18 cellular contexts compared by ENCODE assay signal in the genomic region with DNA sequence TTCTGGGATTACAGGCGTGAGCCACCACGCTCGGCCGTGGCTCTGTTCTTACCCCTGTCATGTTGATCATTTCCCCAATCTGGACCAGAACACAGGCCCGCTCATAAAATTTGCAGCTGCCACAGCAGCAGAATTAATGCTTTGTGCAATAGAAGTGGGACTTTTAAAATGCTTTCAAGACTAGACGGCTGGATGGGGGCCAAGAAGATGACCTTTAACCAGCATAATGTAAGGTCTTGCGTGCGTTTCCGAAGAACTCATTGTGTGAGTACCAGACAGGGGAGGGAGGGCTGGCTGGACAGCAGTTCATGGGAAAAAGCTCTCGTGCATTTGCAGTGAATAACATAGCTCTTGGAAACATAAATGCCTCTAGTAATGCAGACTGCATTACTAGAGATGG. TPM values are rescaled to one million over a fixed set of nuclear protein-coding genes. Genes with fewer than 3 reads are reported as not detected.
DNase-seq lines count a peak whose midpoint lies in the region; ATAC-seq, FAIRE-seq and TF ChIP-seq lines count a peak whose summit lies in the region.
"Had no signal": no experiment of that assay in that cellular context is flagged by ENCODE, and none has a peak within 500 bp of the region (broad histone marks: within the 10 kb centered on the region; RNA-seq: fewer than 3 reads in every experiment).

No MANE protein-coding gene starts in this region.

- peaks cover 12% of the 10 kb centered on the region for H3K4me1 Mint-ChIP-seq in type B pancreatic cell (ENCODE audit: unreplicated experiment)

- H3K27ac ChIP-seq in HepG2 (ENCODE audit: extremely low read length, insufficient read depth, low read length) (no peak overlapping the region), right lobe of liver (no peak overlapping the region)
- H3K27ac ChIP-seq: spleen had no signal

- no peaks in the 10 kb centered on the region for H3K9me3 Mint-ChIP-seq in type B pancreatic cell
- H3K9me3 Mint-ChIP-seq: activated T-cell treated with anti-CD3 and anti-CD28 coated beads, Interleukin-2, amount 50 U/mL, for 72 hours; H9 had no signal

- H3K79me2 ChIP-seq in HepG2 (ENCODE audit: insufficient read depth, low read length) = no peaks in the 10 kb centered on the region

- in situ Hi-C loops in HepG2 (cut with HindIII; ENCODE audit: extremely low pct_ligation_motif_present, low pct_unique_long_range_greater_than_20kb) = loop anchor here (5.0 to 10.0 kb wide), 2 partner anchors 55 to 78 kb away; partner anchors contain the start of gene NR6A1

- TF ChIP-seq EP300 in HepG2 (IDR thresholded peaks at IDR 0.05; ENCODE audit: low read depth in 2 of 2, low read length in 2 of 2) = no peak
- TF ChIP-seq EP300 in HepG2 (CRISPR knock-in tag; IDR thresholded peaks at IDR 0.05; ENCODE audit: borderline replicate concordance) = no peak

- H2AFZ ChIP-seq in HepG2 (ENCODE audit: low read length) = no peak overlapping the region

- no peak overlapping the region for H3K4me3 ChIP-seq in HepG2 (replicated peaks in 1 of 3; ENCODE audit: insufficient read depth in 1 of 3, low read depth in 2 of 3, low read length in 3 of 3)
- H3K4me3 ChIP-seq in right lobe of liver = no peak overlapping the region
- no peak overlapping the region for H3K4me3 ChIP-seq in bronchial epithelial cell (ENCODE audit: low read depth, low read length)
- H3K4me3 ChIP-seq: spleen had no signal

- no peaks in the 10 kb centered on the region for H3K36me3 ChIP-seq in HepG2 (replicated peaks in 1 of 2; ENCODE audit: control insufficient read depth in 1 of 2, insufficient read depth in 2 of 2, low read length in 2 of 2)
- H3K36me3 ChIP-seq in right lobe of liver = no peaks in the 10 kb centered on the region
- no peaks in the 10 kb centered on the region for H3K36me3 ChIP-seq in bronchial epithelial cell (ENCODE audit: control insufficient read depth, insufficient read depth, low read length)
- H3K36me3 ChIP-seq: spleen had no signal

- H3K4me1 ChIP-seq in HepG2 (ENCODE audit: insufficient read depth, low read length) = peaks cover 56% of the 10 kb centered on the region
- peaks cover 0 to 3% (median 0%) of the 10 kb centered on the region in 4 donors for H3K4me1 ChIP-seq in right lobe of liver

- H3K36me3 Mint-ChIP-seq in type B pancreatic cell = no peaks in the 10 kb centered on the region

- no peak overlapping the region for H3K9ac ChIP-seq in HepG2 (ENCODE audit: insufficient read depth, low read depth, low read length)

- H3K27ac Mint-ChIP-seq in type B pancreatic cell = peak overlapping the region; percentile 8
- H3K27ac Mint-ChIP-seq: activated T-cell treated with anti-CD3 and anti-CD28 coated beads, Interleukin-2, amount 50 U/mL, for 72 hours; H9 had no signal

- FAIRE-seq in HepG2 (lab: Jason Lieb, UNC) = peak; percentile 64
- FAIRE-seq in bronchial epithelial cell (lab: Jason Lieb, UNC) = peak; percentile 23

- no TSS peak for BruUV-seq in HepG2 (replicated peaks; lab: Mats Ljungman, UMichigan)

- CTCF ChIA-PET in HepG2 (lab: Yijun Ruan, JAX; ENCODE audit: low intra/inter-chr PET ratio, low total read pairs) = interaction anchor here (1.7 kb wide), 1 partner anchor 9 kb away, joined by 3 read pairs; no protein-coding TSS in a partner anchor

- TF ChIP-seq RAD21 in HepG2 (CRISPR knock-in tag; IDR thresholded peaks at IDR 0.05) = no peak

- H3K4me3 Mint-ChIP-seq in type B pancreatic cell = peak overlapping the region; percentile 39
- H3K4me3 Mint-ChIP-seq: activated T-cell treated with anti-CD3 and anti-CD28 coated beads, Interleukin-2, amount 50 U/mL, for 72 hours; H9 had no signal

- POLR2A ChIA-PET in HepG2 (lab: Yijun Ruan, JAX) = no interaction called here

- ATAC-seq in HepG2 (no peak), right lobe of liver (no peak), HG03342 (IDR thresholded peaks at IDR 0.05; ENCODE audit: unreplicated experiment) (no peak), GM21515 (IDR thresholded peaks at IDR 0.05; ENCODE audit: unreplicated experiment) (no peak), HG02884 (IDR thresholded peaks at IDR 0.05; ENCODE audit: unreplicated experiment) (no peak)
- ATAC-seq: activated T-cell treated with anti-CD3 and anti-CD28 coated beads, Interleukin-2, amount 50 U/mL, for 72 hours had no signal

- no peak for TF ChIP-seq POLR2A in HepG2 (IDR thresholded peaks at IDR 0.05; ENCODE audit: insufficient read depth in 1 of 2, low read depth in 2 of 2, low read length in 2 of 2)
- no peak for TF ChIP-seq POLR2A in right lobe of liver (IDR thresholded peaks at IDR 0.05)

- no peaks in the 10 kb centered on the region for H4K20me1 ChIP-seq in HepG2 (ENCODE audit: insufficient read depth, low read length)

- H3K27me3 Mint-ChIP-seq in type B pancreatic cell = peaks cover 3% of the 10 kb centered on the region

- H3K4me2 ChIP-seq in HepG2 (ENCODE audit: low read depth, low read length) = peak overlapping the region; percentile 36; the same call in 1 of the 2 replicates

- DNase-seq in HepG2 (ENCODE audit: low spot score) (peak; percentile 74), right lobe of liver (no peak), bronchial epithelial cell (ENCODE audit: low read depth) (no peak), left kidney (ENCODE audit: low read depth, low spot score) (peak; percentile 53), type B pancreatic cell (ENCODE audit: extremely low spot score, unreplicated experiment) (no peak)
- DNase-seq: activated CD4-positive, alpha-beta T cell treated with anti-CD3 and anti-CD28 coated beads, Interleukin-2, amount 50 U/mL, for 4 hours; activated T-cell treated with anti-CD3 and anti-CD28 coated beads, Interleukin-2, amount 50 U/mL, for 72 hours; H9; Kasumi-1; kidney glomerular epithelial cell; NCI-H187 treated with DMSO at 0.1 percent for 48 hours; NCI-H774; spleen had no signal

- WGBS in HepG2 (ENCODE audit: low lambda C conversion rate) = 1% methylated on average over 10 of the region's 10 CpGs
- WGBS in right lobe of liver (ENCODE audit: insufficient coverage, low coverage, low lambda C conversion rate, missing lambda C conversion rate) = 14% methylated on average over 6 of the region's 10 CpGs

- H3K27me3 ChIP-seq in HepG2 (ENCODE audit: control insufficient read depth in 1 of 2, insufficient read depth in 2 of 2, low read length in 2 of 2) = no peaks in the 10 kb centered on the region; a peak in 2 of 5 replicates
- no peaks in the 10 kb centered on the region for H3K27me3 ChIP-seq in right lobe of liver
- no peaks in the 10 kb centered on the region for H3K27me3 ChIP-seq in bronchial epithelial cell (ENCODE audit: control insufficient read depth, insufficient read depth, low read length)
- H3K27me3 ChIP-seq: spleen had no signal

- TF ChIP-seq CTCF in HepG2 (CRISPR knock-in tag; IDR thresholded peaks at IDR 0.05) (no peak), right lobe of liver (IDR thresholded peaks at IDR 0.05) (no peak), bronchial epithelial cell (IDR thresholded peaks at IDR 0.05; ENCODE audit: insufficient read depth, low read length, severe bottlenecking) (no peak), type B pancreatic cell (conservative IDR thresholded peaks at IDR 0.05) (no peak)

- intact Hi-C loops in HepG2 (cut with micrococcal nuclease; ENCODE audit: unreplicated experiment) (no loop called here), right lobe of liver (cut with DNase I) (loop anchor here (5.0 kb wide), 1 partner anchor 72 kb away; the partner anchor contains the start of gene OLFML2A (in 2 of the 2))

- no peaks in the 10 kb centered on the region for H3K9me3 ChIP-seq in HepG2 (ENCODE audit: low read length)
- H3K9me3 ChIP-seq in right lobe of liver = no peaks in the 10 kb centered on the region
- H3K9me3 ChIP-seq: spleen had no signal

RNA-seq across cellular contexts. Expression of gene WDR38, which starts 3.5 kb away (rescaled TPM):
- total RNA-seq in HepG2 (2016; rRNA removed; fragmentation: Illumina TruSeq; extraction: Trizol) (not detected in 2 replicates), right lobe of liver (not detected), bronchial epithelial cell (not detected in 2 replicates), type B pancreatic cell (ENCODE audit: low replicate concordance) (0.75 TPM in 1 of 2 replicates, not detected in the other)
- not detected in 2 replicates for total RNA-seq in HepG2 (2016; cell fraction: cytosol; rRNA removed; fragmentation: Illumina TruSeq; extraction: Trizol; ENCODE audit: low read depth)
- not detected in 2 replicates for total RNA-seq in HepG2 (2016; cell fraction: insoluble cytoplasmic fraction; rRNA removed; fragmentation: Illumina TruSeq; extraction: Trizol)
- not detected in 2 replicates for total RNA-seq in HepG2 (2016; cell fraction: membrane; rRNA removed; fragmentation: Illumina TruSeq; extraction: Trizol)
- total RNA-seq in HepG2 (2016; cell fraction: nucleus; rRNA removed; fragmentation: Illumina TruSeq; extraction: Trizol) = not detected in 2 replicates
- polyA plus RNA-seq in HepG2 (2011; rRNA removed) = not detected in 2 replicates
- not detected in 2 replicates for polyA plus RNA-seq in HepG2 (2011; cell fraction: cytosol; rRNA removed)
- polyA plus RNA-seq in HepG2 (2011; cell fraction: nucleus; rRNA removed) = not detected in 2 replicates
- polyA plus RNA-seq in HepG2 (2012) = 0.11 TPM in 1 of 2 replicates, not detected in the other
- not detected in 2 replicates for polyA plus RNA-seq in HepG2 (2016; cell fraction: cytosol; fragmentation: Illumina TruSeq; extraction: Trizol; ENCODE audit: low read depth)
- not detected in 2 replicates for polyA plus RNA-seq in HepG2 (2016; cell fraction: insoluble cytoplasmic fraction; fragmentation: Illumina TruSeq; extraction: Trizol; ENCODE audit: low read depth)
- not detected in 2 replicates for polyA plus RNA-seq in HepG2 (2016; cell fraction: membrane; fragmentation: Illumina TruSeq; extraction: Trizol; ENCODE audit: low read depth)
- polyA plus RNA-seq in HepG2 (2016; cell fraction: nucleus; fragmentation: Illumina TruSeq; extraction: Trizol; ENCODE audit: insufficient read depth, low read depth) = not detected in 2 replicates
- polyA minus RNA-seq in HepG2 (2011; rRNA and poly(A)+ RNA removed; ENCODE audit: low replicate concordance) = not detected in 2 replicates
- not detected in 2 replicates for polyA minus RNA-seq in HepG2 (2011; cell fraction: cytosol; rRNA and poly(A)+ RNA removed)
- not detected in 2 replicates for polyA minus RNA-seq in HepG2 (2011; cell fraction: nucleus; rRNA and poly(A)+ RNA removed)
- total RNA-seq: activated T-cell treated with anti-CD3 and anti-CD28 coated beads, Interleukin-2, amount 50 U/mL, for 72 hours; H9; spleen; subcutaneous adipose tissue had no signal
- polyA plus RNA-seq: adipose tissue, spleen had no signal

RNA-seq across cellular contexts. Expression of gene RPL35, which starts 12.0 kb away (rescaled TPM):
- total RNA-seq in HepG2 (2016; rRNA removed; fragmentation: Illumina TruSeq; extraction: Trizol) = 2,153 and 2,627 TPM in 2 replicates
- total RNA-seq in HepG2 (2016; cell fraction: cytosol; rRNA removed; fragmentation: Illumina TruSeq; extraction: Trizol; ENCODE audit: low read depth) = 3,385 and 3,407 TPM in 2 replicates
- total RNA-seq in HepG2 (2016; cell fraction: insoluble cytoplasmic fraction; rRNA removed; fragmentation: Illumina TruSeq; extraction: Trizol) = 2,139 and 2,989 TPM in 2 replicates
- total RNA-seq in HepG2 (2016; cell fraction: membrane; rRNA removed; fragmentation: Illumina TruSeq; extraction: Trizol) = 3,807 and 4,143 TPM in 2 replicates
- 683 and 708 TPM in 2 replicates for total RNA-seq in HepG2 (2016; cell fraction: nucleus; rRNA removed; fragmentation: Illumina TruSeq; extraction: Trizol)
- polyA plus RNA-seq in HepG2 (2011; rRNA removed) = 2,935 and 3,116 TPM in 2 replicates
- polyA plus RNA-seq in HepG2 (2011; cell fraction: cytosol; rRNA removed) = 2,953 and 3,054 TPM in 2 replicates
- polyA plus RNA-seq in HepG2 (2011; cell fraction: nucleus; rRNA removed) = 616 and 803 TPM in 2 replicates
- polyA plus RNA-seq in HepG2 (2012) = 2,083 and 2,112 TPM in 2 replicates
- polyA plus RNA-seq in HepG2 (2016; cell fraction: cytosol; fragmentation: Illumina TruSeq; extraction: Trizol; ENCODE audit: low read depth) = 3,684 and 3,704 TPM in 2 replicates
- 2,597 and 2,813 TPM in 2 replicates for polyA plus RNA-seq in HepG2 (2016; cell fraction: insoluble cytoplasmic fraction; fragmentation: Illumina TruSeq; extraction: Trizol; ENCODE audit: low read depth)
- polyA plus RNA-seq in HepG2 (2016; cell fraction: membrane; fragmentation: Illumina TruSeq; extraction: Trizol; ENCODE audit: low read depth) = 3,334 and 3,770 TPM in 2 replicates
- 1,227 and 1,286 TPM in 2 replicates for polyA plus RNA-seq in HepG2 (2016; cell fraction: nucleus; fragmentation: Illumina TruSeq; extraction: Trizol; ENCODE audit: insufficient read depth, low read depth)
- polyA minus RNA-seq in HepG2 (2011; rRNA and poly(A)+ RNA removed; ENCODE audit: low replicate concordance) = 387 and 1,363 TPM in 2 replicates
- polyA minus RNA-seq in HepG2 (2011; cell fraction: cytosol; rRNA and poly(A)+ RNA removed) = 205 and 223 TPM in 2 replicates
- 118 and 163 TPM in 2 replicates for polyA minus RNA-seq in HepG2 (2011; cell fraction: nucleus; rRNA and poly(A)+ RNA removed)
- total RNA-seq in right lobe of liver = 1,000 to 10,000 TPM in 2 of 6 experiments, 100 to 1,000 TPM in 4; 372 to 1,299 (median 414) TPM
- 3,172 and 3,391 TPM in 2 replicates for total RNA-seq in bronchial epithelial cell
- 1,370 and 1,381 TPM in 2 replicates for total RNA-seq in type B pancreatic cell (ENCODE audit: low replicate concordance)

RNA-seq across cellular contexts. Expression of gene ARPC5L, which starts 12.1 kb away (rescaled TPM):
- total RNA-seq in HepG2 (2016; rRNA removed; fragmentation: Illumina TruSeq; extraction: Trizol) (33.8 and 35.4 TPM in 2 replicates), right lobe of liver (10 to 100 TPM; 15.2 to 25.7 (median 20.6) TPM), bronchial epithelial cell (30.3 and 49.2 TPM in 2 replicates), type B pancreatic cell (ENCODE audit: low replicate concordance) (37.9 and 38.9 TPM in 2 replicates)
- total RNA-seq in HepG2 (2016; cell fraction: cytosol; rRNA removed; fragmentation: Illumina TruSeq; extraction: Trizol; ENCODE audit: low read depth) = 21.4 and 25.6 TPM in 2 replicates
- 32.9 and 34.8 TPM in 2 replicates for total RNA-seq in HepG2 (2016; cell fraction: insoluble cytoplasmic fraction; rRNA removed; fragmentation: Illumina TruSeq; extraction: Trizol)
- total RNA-seq in HepG2 (2016; cell fraction: membrane; rRNA removed; fragmentation: Illumina TruSeq; extraction: Trizol) = 37.4 and 43.6 TPM in 2 replicates
- total RNA-seq in HepG2 (2016; cell fraction: nucleus; rRNA removed; fragmentation: Illumina TruSeq; extraction: Trizol) = 17.1 and 19.2 TPM in 2 replicates
- polyA plus RNA-seq in HepG2 (2011; rRNA removed) = 23.6 and 29.9 TPM in 2 replicates
- 24.8 and 25.8 TPM in 2 replicates for polyA plus RNA-seq in HepG2 (2011; cell fraction: cytosol; rRNA removed)
- polyA plus RNA-seq in HepG2 (2011; cell fraction: nucleus; rRNA removed) = 14.2 and 16.9 TPM in 2 replicates
- polyA plus RNA-seq in HepG2 (2012) = 23.8 and 28.3 TPM in 2 replicates
- 38.1 and 45.8 TPM in 2 replicates for polyA plus RNA-seq in HepG2 (2016; cell fraction: cytosol; fragmentation: Illumina TruSeq; extraction: Trizol; ENCODE audit: low read depth)
- 52.1 and 52.2 TPM in 2 replicates for polyA plus RNA-seq in HepG2 (2016; cell fraction: insoluble cytoplasmic fraction; fragmentation: Illumina TruSeq; extraction: Trizol; ENCODE audit: low read depth)
- 48.0 and 55.5 TPM in 2 replicates for polyA plus RNA-seq in HepG2 (2016; cell fraction: membrane; fragmentation: Illumina TruSeq; extraction: Trizol; ENCODE audit: low read depth)
- 58.5 and 61.4 TPM in 2 replicates for polyA plus RNA-seq in HepG2 (2016; cell fraction: nucleus; fragmentation: Illumina TruSeq; extraction: Trizol; ENCODE audit: insufficient read depth, low read depth)
- polyA minus RNA-seq in HepG2 (2011; rRNA and poly(A)+ RNA removed; ENCODE audit: low replicate concordance) = 9.0 and 35.1 TPM in 2 replicates
- 8.1 and 9.9 TPM in 2 replicates for polyA minus RNA-seq in HepG2 (2011; cell fraction: cytosol; rRNA and poly(A)+ RNA removed)
- polyA minus RNA-seq in HepG2 (2011; cell fraction: nucleus; rRNA and poly(A)+ RNA removed) = 10.1 and 10.8 TPM in 2 replicates

Comparison
In these comparisons a context has a peak if more than half of its experiments do, and no peak if none do; other contexts are left out.
1. DNase-seq: peak in HepG2 (single experiment) and left kidney (single experiment); none in right lobe of liver (0 of 3), bronchial epithelial cell (single experiment) and type B pancreatic cell (single experiment).